Comparison of ENCODE assay signal across 9 cellular contexts in the genomic region with DNA sequence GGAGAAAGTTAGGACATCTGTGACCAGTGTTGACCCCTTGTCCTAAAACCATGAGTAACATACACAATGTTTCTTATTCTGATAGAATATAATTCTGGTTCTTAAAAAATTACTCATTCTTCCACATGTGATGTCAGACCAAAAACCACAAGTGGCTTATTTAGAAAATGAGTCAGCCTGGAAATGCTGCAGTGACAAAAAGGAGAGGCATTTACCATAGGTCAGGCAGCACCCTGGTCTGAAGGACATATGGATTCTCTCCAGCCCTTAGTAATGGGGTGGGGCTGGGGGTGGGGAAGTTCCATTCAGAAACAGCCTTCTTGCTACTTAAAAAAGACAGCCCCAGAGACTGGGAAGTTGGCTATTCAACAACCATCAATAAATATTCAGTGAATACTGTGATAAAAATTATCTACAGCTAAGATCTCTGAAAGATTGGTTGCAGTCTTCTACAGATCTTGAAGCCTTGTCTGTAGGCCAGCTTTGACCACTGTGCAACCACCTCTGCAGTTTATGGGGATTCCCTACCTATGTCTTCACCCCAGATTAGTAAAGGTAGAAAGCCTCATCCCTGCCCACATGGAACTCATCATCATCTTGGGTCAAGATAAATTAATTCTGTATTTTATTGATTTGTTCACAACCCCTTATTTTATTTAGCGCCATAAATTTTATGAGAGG. TPM values are rescaled to one million over a fixed set of nuclear protein-coding genes. Genes with fewer than 3 reads are reported as not detected.
DNase-seq lines count a peak whose midpoint lies in the region; ATAC-seq and TF ChIP-seq lines count a peak whose summit lies in the region.
"Had no signal": no experiment of that assay in that cellular context is flagged by ENCODE, and none has a peak within 500 bp of the region (broad histone marks: within the 10 kb centered on the region; RNA-seq: fewer than 3 reads in every experiment).

No MANE protein-coding gene starts in this region.

- intact Hi-C loops in activated CD4-positive, alpha-beta memory T cell treated with anti-CD3 and anti-CD28 coated beads for 36 hours (cut with micrococcal nuclease): loop anchor here (1.0 to 5.0 kb wide), 9 partner anchors 14 to 551 kb away; partner anchors contain the start of gene VGLL4
- intact Hi-C loops in tibial artery (cut with DNase I; ENCODE audit: low total_unique reads): no loop called here
- intact Hi-C loops in dorsolateral prefrontal cortex (cut with DNase I): no loop called here

- no peaks in the 10 kb centered on the region for H3K27me3 ChIP-seq in tibial artery
- H3K27me3 ChIP-seq in dorsolateral prefrontal cortex: no peaks in the 10 kb centered on the region

- no peak overlapping the region for H3K4me3 Mint-ChIP-seq in activated CD4-positive, alpha-beta memory T cell treated with anti-CD3 and anti-CD28 coated beads for 36 hours

- no peaks in the 10 kb centered on the region for H3K36me3 Mint-ChIP-seq in activated CD4-positive, alpha-beta memory T cell treated with anti-CD3 and anti-CD28 coated beads for 36 hours

- peaks cover 0 to 45% (median 25%) of the 10 kb centered on the region in 4 donors for H3K4me1 ChIP-seq in tibial artery

- TF ChIP-seq CTCF in tibial artery (IDR thresholded peaks at IDR 0.05) (no peak), dorsolateral prefrontal cortex (IDR thresholded peaks at IDR 0.05 in 54 of 56, conservative IDR thresholded peaks at IDR 0.05 in 2 of 56; ENCODE audit: low read depth in 1 of 56, partially characterized antibody in 56 of 56) (no peak)

- H3K27me3 Mint-ChIP-seq in activated CD4-positive, alpha-beta memory T cell treated with anti-CD3 and anti-CD28 coated beads for 36 hours: peaks cover 7% of the 10 kb centered on the region

- DNase-seq in COLO829 (ENCODE audit: low spot score) (peak; percentile 63), hepatic stellate cell (ENCODE audit: low spot score) (peak; percentile 87), tibial artery (peak; percentile 71 to 81), dorsolateral prefrontal cortex (no peak), medulla oblongata (ENCODE audit: extremely low spot score) (no peak)
- DNase-seq in activated CD4-positive, alpha-beta memory T cell treated with anti-CD3 and anti-CD28 coated beads for 36 hours: peak; percentile 66

- ATAC-seq in GM19467 (IDR thresholded peaks at IDR 0.05; ENCODE audit: unreplicated experiment) (peak; percentile 39), HG03565 (IDR thresholded peaks at IDR 0.05; ENCODE audit: unreplicated experiment) (peak; percentile 56)

- POLR2A ChIA-PET in activated CD4-positive, alpha-beta memory T cell treated with anti-CD3 and anti-CD28 coated beads for 36 hours (lab: Charles Lee): interaction anchor here (2.7 kb wide), 1 partner anchor 14 kb away, joined by 17 read pairs; no protein-coding TSS in a partner anchor

- H3K9me3 Mint-ChIP-seq in activated CD4-positive, alpha-beta memory T cell treated with anti-CD3 and anti-CD28 coated beads for 36 hours: no peaks in the 10 kb centered on the region

- H3K27ac Mint-ChIP-seq in activated CD4-positive, alpha-beta memory T cell treated with anti-CD3 and anti-CD28 coated beads for 36 hours: peak overlapping the region; percentile 84

- H3K4me3 ChIP-seq in tibial artery: no peak overlapping the region
- no peak overlapping the region for H3K4me3 ChIP-seq in dorsolateral prefrontal cortex
- H3K4me3 ChIP-seq: skin epidermis had no signal

- no peaks in the 10 kb centered on the region for H3K36me3 ChIP-seq in tibial artery

- H3K9me3 ChIP-seq in tibial artery: no peaks in the 10 kb centered on the region

- H3K27ac ChIP-seq in tibial artery (peak overlapping the region; percentile 66 to 76), dorsolateral prefrontal cortex (peak overlapping the region in 27 of 59 donors; percentile 0 to 81 (median 37))

- CTCF ChIA-PET in activated CD4-positive, alpha-beta memory T cell treated with anti-CD3 and anti-CD28 coated beads for 36 hours (lab: Charles Lee): interaction anchor here (1.4 to 6.1 kb wide), 4 partner anchors 15 to 286 kb away, joined by 5 to 67 read pairs (median 15); no protein-coding TSS in a partner anchor

- peaks cover 54% of the 10 kb centered on the region for H3K4me1 Mint-ChIP-seq in activated CD4-positive, alpha-beta memory T cell treated with anti-CD3 and anti-CD28 coated beads for 36 hours (ENCODE audit: low read depth)

RNA-seq across cellular contexts. Expression of gene TIMP4, which starts 34.9 kb away (rescaled TPM):
- under 1 TPM; 0.36 to 0.50 TPM for total RNA-seq in activated CD4-positive, alpha-beta memory T cell treated with anti-CD3 and anti-CD28 coated beads for 36 hours
- total RNA-seq in dorsolateral prefrontal cortex: 10 to 100 TPM in 2 of 120 experiments, 1 to 10 TPM in 116, under 1 TPM in 2; 0.64 to 11.3 (median 3.6) TPM

Comparison
In these comparisons a context has a peak if more than half of its experiments do, and no peak if none do; other contexts are left out.
1. DNase-seq: peak in COLO829 (single experiment), activated CD4-positive, alpha-beta memory T cell treated with anti-CD3 and anti-CD28 coated beads for 36 hours (single experiment), hepatic stellate cell (single experiment) and tibial artery (2 of 2); none in dorsolateral prefrontal cortex (0 of 10) and medulla oblongata (single experiment).